ENCODE assay signal across 2 cellular contexts in genomic region chr3:47411696-47412452, GRCh38.
TF ChIP-seq lines count a peak whose summit lies in the region.

No MANE protein-coding gene starts in this region.

TF ChIP-seq in IMR-90, 13 proteins besides CTCF, POLR2A, EP300 and RAD21:
- TF ChIP-seq FOS (IDR thresholded peaks at IDR 0.05; ENCODE audit: low read depth, low read length) (no peak), BHLHE40 (IDR thresholded peaks at IDR 0.05; ENCODE audit: low read depth, low read length) (no peak), MAZ (IDR thresholded peaks at IDR 0.05; ENCODE audit: borderline replicate concordance, low read depth, low read length) (no peak)

TF ChIP-seq in endothelial cell of umbilical vein, 7 proteins besides CTCF, POLR2A, EP300 and RAD21:
- TF ChIP-seq MAX (IDR thresholded peaks at IDR 0.05; ENCODE audit: insufficient read depth, insufficient read length) (no peak), GATA2 (IDR thresholded peaks at IDR 0.05; ENCODE audit: insufficient read depth, insufficient read length, low read depth, low read length) (no peak), EZH2 (IDR thresholded peaks at IDR 0.05; ENCODE audit: borderline replicate concordance, low read depth, low read length, severe bottlenecking) (no peak), JUN (IDR thresholded peaks at IDR 0.05; ENCODE audit: borderline replicate concordance, insufficient read depth, insufficient read length, low read depth) (no peak), FOS (IDR thresholded peaks at IDR 0.05; ENCODE audit: borderline replicate concordance, insufficient read depth, low read length) (no peak), POLR2AphosphoS5 (IDR thresholded peaks at IDR 0.05; ENCODE audit: insufficient read depth, low read depth, low read length) (no peak), MYC (IDR thresholded peaks at IDR 0.05; ENCODE audit: low read depth, low read length) (no peak)
